ENCODE assay signal across 11 cellular contexts in genomic region chr21:42684109-42684916, GRCh38. TPM values are rescaled to one million over a fixed set of nuclear protein-coding genes. Genes with fewer than 3 reads are reported as not detected.
DNase-seq lines count a peak whose midpoint lies in the region; ATAC-seq and TF ChIP-seq lines count a peak whose summit lies in the region.
"Had no signal": no experiment of that assay in that cellular context is flagged by ENCODE, and none has a peak within 500 bp of the region (broad histone marks: within the 10 kb centered on the region; RNA-seq: fewer than 3 reads in every experiment).

No MANE protein-coding gene starts in this region.

- TF ChIP-seq CTCF in VCaP (conservative IDR thresholded peaks at IDR 0.05) (no peak), GM23338 (conservative IDR thresholded peaks at IDR 0.05; ENCODE audit: low read depth in 2 of 2) (no peak)

- H3K4me1 Mint-ChIP-seq in activated naive CD8-positive, alpha-beta T cell treated with anti-CD3 and anti-CD28 coated beads, Interleukin-2, amount 10 ng/mL, durations not matched to agents 7 days and 5 days: peaks cover 44% of the 10 kb centered on the region
- peaks cover 6% of the 10 kb centered on the region for H3K4me1 Mint-ChIP-seq in GM23338

- H3K36me3 Mint-ChIP-seq in activated naive CD8-positive, alpha-beta T cell treated with anti-CD3 and anti-CD28 coated beads, Interleukin-2, amount 10 ng/mL, durations not matched to agents 7 days and 5 days: no peaks in the 10 kb centered on the region
- peaks cover 23% of the 10 kb centered on the region for H3K36me3 Mint-ChIP-seq in GM23338 (ENCODE audit: low read depth)

- no peaks in the 10 kb centered on the region for H3F3A ChIP-seq in GM23338 (replicated peaks; ENCODE audit: low read depth)

- H3K4me3 ChIP-seq in GM23338: no peak overlapping the region
- H3K4me3 ChIP-seq: hepatocyte had no signal

- H3K27me3 ChIP-seq in GM23338 (ENCODE audit: insufficient read depth): no peaks in the 10 kb centered on the region
- H3K27me3 ChIP-seq: breast epithelium, hepatocyte had no signal

- peak overlapping the region; percentile 88 for H3K4me3 Mint-ChIP-seq in activated naive CD8-positive, alpha-beta T cell treated with anti-CD3 and anti-CD28 coated beads, Interleukin-2, amount 10 ng/mL, durations not matched to agents 7 days and 5 days
- no peak overlapping the region for H3K4me3 Mint-ChIP-seq in GM23338

- H3K79me2 ChIP-seq in GM23338 (replicated peaks; ENCODE audit: insufficient read depth): no peaks in the 10 kb centered on the region

- H2AFZ ChIP-seq in GM23338: no peak overlapping the region
- H2AFZ ChIP-seq: hepatocyte had no signal

- H4K20me1 ChIP-seq in GM23338 (replicated peaks; ENCODE audit: insufficient read depth): no peaks in the 10 kb centered on the region; the same call in 1 of the 2 replicates

- no peak overlapping the region for H3K4me2 ChIP-seq in GM23338
- H3K4me2 ChIP-seq: hepatocyte had no signal

- peak overlapping the region; percentile 24 for H3K27ac ChIP-seq in VCaP
- H3K27ac ChIP-seq in GM23338 (ENCODE audit: low read depth): no peak overlapping the region
- H3K27ac ChIP-seq: hepatocyte had no signal

- POLR2A ChIA-PET in activated naive CD8-positive, alpha-beta T cell treated with anti-CD3 and anti-CD28 coated beads, Interleukin-2, amount 10 ng/mL, durations not matched to agents 7 days and 5 days (lab: Charles Lee): interaction anchor here (0.7 to 1.6 kb wide), 11 partner anchors 9 to 147 kb away, joined by 3 to 6 read pairs (median 3); no protein-coding TSS in a partner anchor

- H3K27ac Mint-ChIP-seq in activated naive CD8-positive, alpha-beta T cell treated with anti-CD3 and anti-CD28 coated beads, Interleukin-2, amount 10 ng/mL, durations not matched to agents 7 days and 5 days: peak overlapping the region; percentile 99
- no peak overlapping the region for H3K27ac Mint-ChIP-seq in GM23338

- H3K9me2 ChIP-seq in GM23338 (ENCODE audit: insufficient read depth): no peaks in the 10 kb centered on the region

- 0 out of 2 replicates have a peak, but pooled peaks cover under 1% of the 10 kb centered on the region for H3K36me3 ChIP-seq in GM23338 (ENCODE audit: insufficient read depth)
- H3K36me3 ChIP-seq: breast epithelium had no signal

- no peaks in the 10 kb centered on the region for H3K9me3 Mint-ChIP-seq in activated naive CD8-positive, alpha-beta T cell treated with anti-CD3 and anti-CD28 coated beads, Interleukin-2, amount 10 ng/mL, durations not matched to agents 7 days and 5 days
- no peaks in the 10 kb centered on the region for H3K9me3 Mint-ChIP-seq in GM23338

- H3K4me1 ChIP-seq in GM23338 (ENCODE audit: insufficient read depth): no peaks in the 10 kb centered on the region

- ATAC-seq in activated naive CD8-positive, alpha-beta T cell treated with anti-CD3 and anti-CD28 coated beads, Interleukin-2, amount 10 ng/mL, durations not matched to agents 7 days and 5 days (ENCODE audit: low read depth): peak; percentile 74
- ATAC-seq in GM23338: no peak

- DNase-seq in H4 (ENCODE audit: low spot score) (peak; percentile 38), GOT3 (lab: John Stamatoyannopoulos, UW) (no peak), NCI-H82 treated with DMSO at 0.1 percent for 48 hours (lab: John Stamatoyannopoulos, UW; ENCODE audit: unreplicated experiment) (no peak), NCI-H128 (lab: John Stamatoyannopoulos, UW; ENCODE audit: unreplicated experiment) (no peak), GM23338 (ENCODE audit: low spot score) (no peak)
- peak; percentile 76 for DNase-seq in activated naive CD8-positive, alpha-beta T cell treated with anti-CD3 and anti-CD28 coated beads, Interleukin-2, amount 10 ng/mL, durations not matched to agents 7 days and 5 days
- DNase-seq in stimulated activated CD4-positive, alpha-beta T cell treated with anti-CD3 and anti-CD28 coated beads, Interleukin-2, amount 100 ng/mL, for 48 hours: peak; percentile 35 to 43
- DNase-seq: HCEC 1CT had no signal

- peaks cover 4% of the 10 kb centered on the region for H3K27me3 Mint-ChIP-seq in activated naive CD8-positive, alpha-beta T cell treated with anti-CD3 and anti-CD28 coated beads, Interleukin-2, amount 10 ng/mL, durations not matched to agents 7 days and 5 days
- peaks cover 8% of the 10 kb centered on the region for H3K27me3 Mint-ChIP-seq in GM23338 (ENCODE audit: insufficient read depth, low read depth, poor library complexity)

TF ChIP-seq in GM23338, 12 proteins besides CTCF, POLR2A, EP300 and RAD21 (continues in another document):
- TF ChIP-seq JUNB (IDR thresholded peaks at IDR 0.05; ENCODE audit: unreplicated experiment) (no peak), CREB1 (CRISPR knock-in tag; IDR thresholded peaks at IDR 0.05; ENCODE audit: low read depth) (no peak), ZNF331 (CRISPR knock-in tag; IDR thresholded peaks at IDR 0.05; ENCODE audit: low read depth) (no peak), ETS1 (IDR thresholded peaks at IDR 0.05) (no peak), POLR2AphosphoS5 (IDR thresholded peaks at IDR 0.05; ENCODE audit: low read depth) (no peak), EZH2 (IDR thresholded peaks at IDR 0.05; ENCODE audit: low read depth, unreplicated experiment) (no peak), REST (IDR thresholded peaks at IDR 0.05; ENCODE audit: unreplicated experiment) (no peak), ZNF114 (CRISPR knock-in tag; IDR thresholded peaks at IDR 0.05) (no peak), EZH2phosphoT487 (IDR thresholded peaks at IDR 0.05; ENCODE audit: unreplicated experiment) (no peak), NANOG (IDR thresholded peaks at IDR 0.05; ENCODE audit: borderline replicate concordance) (no peak)

RNA-seq across cellular contexts. Expression of gene PDE9A, which starts 30.9 kb away (rescaled TPM):
- 2.7 and 6.4 TPM in 2 replicates for total RNA-seq in H4 (2014; rRNA removed; shearing (Covaris generic))
- total RNA-seq in activated naive CD8-positive, alpha-beta T cell treated with anti-CD3 and anti-CD28 coated beads, Interleukin-2, amount 10 ng/mL, durations not matched to agents 7 days and 5 days: 1 to 10 TPM; 7.5 to 9.5 TPM
- total RNA-seq in GM23338 (2014; rRNA removed; shearing (Covaris generic)): 26.5 and 33.3 TPM in 2 replicates
- 27.2 and 31.1 TPM in 2 replicates for polyA plus RNA-seq in GM23338 (2016; fragmentation: Nextera tagmentation; extraction: Ambion mirVana)

Comparison
In these comparisons a context has a peak if more than half of its experiments do, and no peak if none do; other contexts are left out.
1. DNase-seq: peak in H4 (single experiment), activated naive CD8-positive, alpha-beta T cell treated with anti-CD3 and anti-CD28 coated beads, Interleukin-2, amount 10 ng/mL, durations not matched to agents 7 days and 5 days (single experiment) and stimulated activated CD4-positive, alpha-beta T cell treated with anti-CD3 and anti-CD28 coated beads, Interleukin-2, amount 100 ng/mL, for 48 hours (2 of 2); none in GOT3 (single experiment), NCI-H82 treated with DMSO at 0.1 percent for 48 hours (single experiment), NCI-H128 (single experiment) and GM23338 (single experiment).